Comparison of ENCODE assay signal across 5 cellular contexts in genomic region chrX:39625810-39626209, GRCh38.
"Had no signal": no experiment of that assay in that cellular context is flagged by ENCODE, and none has a peak within 500 bp of the region (broad histone marks: within the 10 kb centered on the region; RNA-seq: fewer than 3 reads in every experiment).

No MANE protein-coding gene starts in this region.

- H3K9ac ChIP-seq: KMS-11 had no signal

- H3K27ac ChIP-seq: HL-60, KMS-11 had no signal

- H3K4me2 ChIP-seq: KMS-11 had no signal

- FAIRE-seq: HTR-8/SVneo had no signal

- DNase-seq: KBM-7, KG1 had no signal
